Comparison of ENCODE assay signal across 18 cellular contexts in the genomic region with DNA sequence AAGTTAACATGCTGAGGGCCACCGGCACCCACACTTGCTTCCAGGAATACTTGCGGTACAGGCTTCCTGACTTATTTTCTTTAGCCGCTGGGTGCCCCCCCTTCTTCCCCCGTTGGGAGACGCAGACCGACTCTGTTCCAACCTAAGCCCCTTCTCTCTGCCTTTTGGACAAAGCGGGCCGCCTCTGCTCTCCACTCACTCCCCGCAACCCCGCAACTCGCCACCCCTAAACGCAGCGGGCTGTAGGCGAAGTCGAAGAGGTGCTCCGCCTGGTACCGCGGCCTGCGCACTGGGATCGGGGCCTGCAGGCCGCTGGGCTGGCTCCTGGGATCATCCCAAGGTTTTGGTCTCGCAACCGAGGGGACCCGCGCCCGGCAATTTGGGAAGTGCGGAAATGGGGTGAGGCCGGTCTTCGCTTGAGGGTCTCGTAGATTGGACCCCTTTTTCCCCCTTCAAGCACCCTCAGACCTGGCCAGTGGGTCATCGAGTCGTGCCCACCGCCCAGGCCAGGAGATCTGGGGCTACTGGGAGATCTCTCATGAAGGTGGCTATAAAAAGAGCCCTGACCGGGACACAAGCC. TPM values are rescaled to one million over a fixed set of nuclear protein-coding genes. Genes with fewer than 3 reads are reported as not detected.
A peak's percentile ranks its signal among the peaks of the same experiment; 100 is the strongest.
DNase-seq lines count a peak whose midpoint lies in the region; ATAC-seq and TF ChIP-seq lines count a peak whose summit lies in the region.
"Had no signal": no experiment of that assay in that cellular context is flagged by ENCODE, and none has a peak within 500 bp of the region (broad histone marks: within the 10 kb centered on the region; RNA-seq: fewer than 3 reads in every experiment).

No MANE protein-coding gene starts in this region.

- H3K9me3 Mint-ChIP-seq in IgD-negative memory B cell = peaks cover 0 to 5% (median 0%) of the 10 kb centered on the region in 3 donors
- no peaks in the 10 kb centered on the region for H3K9me3 Mint-ChIP-seq in T-cell
- H3K9me3 Mint-ChIP-seq: CD4-positive, alpha-beta memory T cell; stimulated activated naive CD8-positive, alpha-beta T cell treated with anti-CD3 and anti-CD28 coated beads, Interleukin-15, Interleukin-2, amounts not matched to agents 100 ng/mL and 50 ng/mL, for 24 hours had no signal

- TF ChIP-seq CTCF in AG04450 (IDR thresholded peaks at IDR 0.05; ENCODE audit: low read depth, low read length) = no peak
- TF ChIP-seq CTCF in esophagus muscularis mucosa (IDR thresholded peaks at IDR 0.05) = no peak

- TF ChIP-seq POLR2A in esophagus muscularis mucosa (IDR thresholded peaks at IDR 0.05; ENCODE audit: low read depth) = no peak

- H3K4me1 ChIP-seq in esophagus muscularis mucosa (peaks cover 39 to 92% (median 83%) of the 10 kb centered on the region in 4 donors), muscle layer of colon (ENCODE audit: insufficient read depth, low read length) (peaks cover 16% of the 10 kb centered on the region)

- H3K27me3 Mint-ChIP-seq in IgD-negative memory B cell (peaks cover 70% of the 10 kb centered on the region), T-cell (peaks cover 60 to 75% of the 10 kb centered on the region in 2 donors)

- WGBS in esophagus muscularis mucosa = 48% methylated on average over 19 of the region's 34 CpGs

- H3K4me3 ChIP-seq in AG04450 (ENCODE audit: low read depth, low read length) = no peak overlapping the region
- H3K4me3 ChIP-seq in esophagus muscularis mucosa = peak overlapping the region; percentile 60 to 86 (median 74)
- peak overlapping the region in 1 of 2 donors; percentile 52 for H3K4me3 ChIP-seq in muscle layer of colon (ENCODE audit: low read depth in 1 of 2, low read length in 2 of 2)

- peaks cover 1% of the 10 kb centered on the region for H3K36me3 Mint-ChIP-seq in IgD-negative memory B cell
- H3K36me3 Mint-ChIP-seq in T-cell = no peaks in the 10 kb centered on the region
- H3K36me3 Mint-ChIP-seq: CD4-positive, alpha-beta memory T cell had no signal

- peak overlapping the region; percentile 55 for H3K9ac ChIP-seq in muscle layer of colon (ENCODE audit: low read length)

- no peak for ATAC-seq in GM19328 (IDR thresholded peaks at IDR 0.05; ENCODE audit: unreplicated experiment)
- no peak for ATAC-seq in T-cell (replicated peaks in 1 of 4)

- CTCF ChIA-PET in AG04450 (lab: Charles Lee) (no interaction called here), T-cell (lab: Charles Lee) (no interaction called here)

- POLR2A ChIA-PET in AG04450 (lab: Yijun Ruan, JAX) = no interaction called here
- POLR2A ChIA-PET in T-cell (lab: Charles Lee) = no interaction called here

- H3K4me1 Mint-ChIP-seq in IgD-negative memory B cell = peaks cover 18 to 32% (median 20%) of the 10 kb centered on the region in 3 donors
- peaks cover 36 to 48% (median 39%) of the 10 kb centered on the region in 3 donors for H3K4me1 Mint-ChIP-seq in T-cell

- H3K9me3 ChIP-seq in AG04450 (ENCODE audit: control insufficient read depth, insufficient read depth, low read length) (peaks cover 26% of the 10 kb centered on the region), esophagus muscularis mucosa (no peaks in the 10 kb centered on the region), muscle layer of colon (ENCODE audit: low read length) (no peaks in the 10 kb centered on the region)

- DNase-seq in AG04450 (ENCODE audit: low read depth, low spot score) (no peak), esophagus muscularis mucosa (ENCODE audit: extremely low spot score) (no peak), T-cell (no peak), NCI-H526 treated with DMSO at 0.1 percent for 48 hours (lab: John Stamatoyannopoulos, UW) (no peak), NCI-H187 (lab: John Stamatoyannopoulos, UW) (no peak)
- DNase-seq: ACHN; amniotic stem cell; CD4-positive, alpha-beta memory T cell; NCI-H2029; NCI-H446 treated with DMSO at 0.1 percent for 48 hours; SW 1271 had no signal

- H3K27me3 ChIP-seq in AG04450 (ENCODE audit: control insufficient read depth, insufficient read depth, low read length) (peaks cover 30% of the 10 kb centered on the region), esophagus muscularis mucosa (peaks cover 0 to 65% (median 0%) of the 10 kb centered on the region in 4 donors), muscle layer of colon (ENCODE audit: control insufficient read depth in 1 of 2, insufficient read depth in 2 of 2, low read length in 2 of 2) (peaks cover 12 to 37% of the 10 kb centered on the region in 2 donors)

- H3K4me3 Mint-ChIP-seq in IgD-negative memory B cell = no peak overlapping the region
- H3K4me3 Mint-ChIP-seq in T-cell = no peak overlapping the region
- H3K4me3 Mint-ChIP-seq: stimulated activated naive CD8-positive, alpha-beta T cell treated with anti-CD3 and anti-CD28 coated beads, Interleukin-15, Interleukin-2, amounts not matched to agents 100 ng/mL and 50 ng/mL, for 24 hours had no signal

- peak overlapping the region; percentile 11 for H3K27ac ChIP-seq in AG04450 (ENCODE audit: low read depth, low read length)
- peak overlapping the region; percentile 90 to 97 (median 94) for H3K27ac ChIP-seq in esophagus muscularis mucosa (replicated peaks in 1 of 4)
- peak overlapping the region; percentile 71 for H3K27ac ChIP-seq in muscle layer of colon (ENCODE audit: low read depth, low read length)
- H3K27ac ChIP-seq: VCaP had no signal

- H3K27ac Mint-ChIP-seq in IgD-negative memory B cell (peak overlapping the region; percentile 10 to 83 (median 46)), T-cell (no peak overlapping the region)

- no peaks in the 10 kb centered on the region for H3K36me3 ChIP-seq in esophagus muscularis mucosa
- H3K36me3 ChIP-seq in muscle layer of colon (ENCODE audit: insufficient read depth, low read length) = no peaks in the 10 kb centered on the region

- intact Hi-C loops in esophagus muscularis mucosa (cut with DNase I) = loop anchor here (5.0 kb wide), 2 partner anchors 72 to 587 kb away; a partner anchor contains a TSS

- TF ChIP-seq EP300 in esophagus muscularis mucosa (IDR thresholded peaks at IDR 0.05) = no peak

RNA-seq across cellular contexts. Expression of a gene that starts 4.7 kb away (rescaled TPM):
- polyA plus RNA-seq in AG04450 (2011; rRNA removed) = 17.3 TPM in 2 replicates
- 13.0 and 13.8 TPM in 2 replicates for polyA minus RNA-seq in AG04450 (2011; rRNA and poly(A)+ RNA removed)
- polyA plus RNA-seq in IgD-negative memory B cell = not detected
- total RNA-seq in esophagus muscularis mucosa = 100 to 1,000 TPM in 3 of 4 donors, 10 to 100 TPM in 1; 66.6 to 170 (median 120) TPM
- total RNA-seq in T-cell = not detected
- total RNA-seq: CD4-positive, alpha-beta memory T cell; lung microvascular endothelial cell had no signal
- polyA plus RNA-seq: CD4-positive, alpha-beta memory T cell; neural cell had no signal

Comparison
In these comparisons a context has a peak if more than half of its experiments do, and no peak if none do; other contexts are left out.
1. H3K27ac ChIP-seq: peak in every context shown above with its lines; median percentile 94 in esophagus muscularis mucosa; 71 in muscle layer of colon; 11 in AG04450.
2. H3K27ac Mint-ChIP-seq: peak in IgD-negative memory B cell (3 of 3); none in T-cell (0 of 2).
3. RNA of a gene that starts 4.7 kb away (total RNA-seq): 66.6 to 170 TPM in esophagus muscularis mucosa; not detected in T-cell; every median in the first group is over 10 times any median in the second.